ENCODE assay signal across 1 cellular context in the genomic region with DNA sequence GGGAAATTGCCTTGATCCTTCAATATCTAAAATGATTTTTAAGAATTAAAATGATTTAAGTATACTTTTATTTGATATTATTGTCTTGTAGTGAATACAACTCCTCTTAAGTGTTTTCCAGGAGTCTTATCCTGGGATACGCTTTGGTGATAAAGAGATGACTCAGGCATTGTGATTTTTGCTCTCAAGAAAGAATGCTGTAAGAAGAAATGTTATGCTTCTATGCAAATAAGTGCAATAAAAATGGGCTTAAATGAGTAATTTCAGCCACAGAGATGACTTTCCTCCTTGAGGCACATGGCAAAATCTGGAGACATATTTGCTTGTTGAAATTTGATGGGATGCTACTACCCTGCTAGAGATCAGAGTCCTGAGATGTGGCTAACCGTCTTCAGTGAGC.
TF ChIP-seq lines count a peak whose summit lies in the region.

No MANE protein-coding gene starts in this region.

TF ChIP-seq in HepG2, 621 proteins besides CTCF, POLR2A, EP300 and RAD21:
- TF ChIP-seq, protein P1, sequence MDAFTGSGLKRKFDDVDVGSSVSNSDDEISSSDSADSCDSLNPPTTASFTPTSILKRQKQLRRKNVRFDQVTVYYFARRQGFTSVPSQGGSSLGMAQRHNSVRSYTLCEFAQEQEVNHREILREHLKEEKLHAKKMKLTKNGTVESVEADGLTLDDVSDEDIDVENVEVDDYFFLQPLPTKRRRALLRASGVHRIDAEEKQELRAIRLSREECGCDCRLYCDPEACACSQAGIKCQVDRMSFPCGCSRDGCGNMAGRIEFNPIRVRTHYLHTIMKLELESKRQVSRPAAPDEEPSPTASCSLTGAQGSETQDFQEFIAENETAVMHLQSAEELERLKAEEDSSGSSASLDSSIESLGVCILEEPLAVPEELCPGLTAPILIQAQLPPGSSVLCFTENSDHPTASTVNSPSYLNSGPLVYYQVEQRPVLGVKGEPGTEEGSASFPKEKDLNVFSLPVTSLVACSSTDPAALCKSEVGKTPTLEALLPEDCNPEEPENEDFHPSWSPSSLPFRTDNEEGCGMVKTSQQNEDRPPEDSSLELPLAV (CRISPR knock-in tag; conservative IDR thresholded peaks at IDR 0.05; ENCODE audit: low read depth) = no peak
- TF ChIP-seq, protein P2, sequence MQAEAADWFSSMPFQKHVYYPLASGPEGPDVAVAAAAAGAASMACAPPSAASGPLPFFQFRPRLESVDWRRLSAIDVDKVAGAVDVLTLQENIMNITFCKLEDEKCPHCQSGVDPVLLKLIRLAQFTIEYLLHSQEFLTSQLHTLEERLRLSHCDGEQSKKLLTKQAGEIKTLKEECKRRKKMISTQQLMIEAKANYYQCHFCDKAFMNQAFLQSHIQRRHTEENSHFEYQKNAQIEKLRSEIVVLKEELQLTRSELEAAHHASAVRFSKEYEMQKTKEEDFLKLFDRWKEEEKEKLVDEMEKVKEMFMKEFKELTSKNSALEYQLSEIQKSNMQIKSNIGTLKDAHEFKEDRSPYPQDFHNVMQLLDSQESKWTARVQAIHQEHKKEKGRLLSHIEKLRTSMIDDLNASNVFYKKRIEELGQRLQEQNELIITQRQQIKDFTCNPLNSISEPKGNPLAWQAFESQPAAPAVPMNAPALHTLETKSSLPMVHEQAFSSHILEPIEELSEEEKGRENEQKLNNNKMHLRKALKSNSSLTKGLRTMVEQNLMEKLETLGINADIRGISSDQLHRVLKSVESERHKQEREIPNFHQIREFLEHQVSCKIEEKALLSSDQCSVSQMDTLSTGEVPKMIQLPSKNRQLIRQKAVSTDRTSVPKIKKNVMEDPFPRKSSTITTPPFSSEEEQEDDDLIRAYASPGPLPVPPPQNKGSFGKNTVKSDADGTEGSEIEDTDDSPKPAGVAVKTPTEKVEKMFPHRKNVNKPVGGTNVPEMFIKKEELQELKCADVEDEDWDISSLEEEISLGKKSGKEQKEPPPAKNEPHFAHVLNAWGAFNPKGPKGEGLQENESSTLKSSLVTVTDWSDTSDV (CRISPR knock-in tag; IDR thresholded peaks at IDR 0.05) = no peak
- TF ChIP-seq KDM1A (CRISPR knock-in tag; IDR thresholded peaks at IDR 0.05) (no peak), FOXK1 (CRISPR knock-in tag; IDR thresholded peaks at IDR 0.05; ENCODE audit: borderline replicate concordance, low read depth) (no peak), ZNF644 (CRISPR knock-in tag; IDR thresholded peaks at IDR 0.05; ENCODE audit: low read depth) (no peak), ZBTB8A (CRISPR knock-in tag; IDR thresholded peaks at IDR 0.05; ENCODE audit: borderline replicate concordance, low read depth) (no peak), EED (CRISPR knock-in tag; IDR thresholded peaks at IDR 0.05) (no peak), ZNF891 (CRISPR knock-in tag; IDR thresholded peaks at IDR 0.05) (no peak), TEAD3 (CRISPR knock-in tag; optimal IDR thresholded peaks at IDR 0.05; ENCODE audit: borderline replicate concordance) (no peak)
- TF ChIP-seq, protein P3, sequence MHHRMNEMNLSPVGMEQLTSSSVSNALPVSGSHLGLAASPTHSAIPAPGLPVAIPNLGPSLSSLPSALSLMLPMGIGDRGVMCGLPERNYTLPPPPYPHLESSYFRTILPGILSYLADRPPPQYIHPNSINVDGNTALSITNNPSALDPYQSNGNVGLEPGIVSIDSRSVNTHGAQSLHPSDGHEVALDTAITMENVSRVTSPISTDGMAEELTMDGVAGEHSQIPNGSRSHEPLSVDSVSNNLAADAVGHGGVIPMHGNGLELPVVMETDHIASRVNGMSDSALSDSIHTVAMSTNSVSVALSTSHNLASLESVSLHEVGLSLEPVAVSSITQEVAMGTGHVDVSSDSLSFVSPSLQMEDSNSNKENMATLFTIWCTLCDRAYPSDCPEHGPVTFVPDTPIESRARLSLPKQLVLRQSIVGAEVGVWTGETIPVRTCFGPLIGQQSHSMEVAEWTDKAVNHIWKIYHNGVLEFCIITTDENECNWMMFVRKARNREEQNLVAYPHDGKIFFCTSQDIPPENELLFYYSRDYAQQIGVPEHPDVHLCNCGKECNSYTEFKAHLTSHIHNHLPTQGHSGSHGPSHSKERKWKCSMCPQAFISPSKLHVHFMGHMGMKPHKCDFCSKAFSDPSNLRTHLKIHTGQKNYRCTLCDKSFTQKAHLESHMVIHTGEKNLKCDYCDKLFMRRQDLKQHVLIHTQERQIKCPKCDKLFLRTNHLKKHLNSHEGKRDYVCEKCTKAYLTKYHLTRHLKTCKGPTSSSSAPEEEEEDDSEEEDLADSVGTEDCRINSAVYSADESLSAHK (CRISPR knock-in tag; IDR thresholded peaks at IDR 0.05; ENCODE audit: borderline replicate concordance) = no peak
- TF ChIP-seq, protein P4, sequence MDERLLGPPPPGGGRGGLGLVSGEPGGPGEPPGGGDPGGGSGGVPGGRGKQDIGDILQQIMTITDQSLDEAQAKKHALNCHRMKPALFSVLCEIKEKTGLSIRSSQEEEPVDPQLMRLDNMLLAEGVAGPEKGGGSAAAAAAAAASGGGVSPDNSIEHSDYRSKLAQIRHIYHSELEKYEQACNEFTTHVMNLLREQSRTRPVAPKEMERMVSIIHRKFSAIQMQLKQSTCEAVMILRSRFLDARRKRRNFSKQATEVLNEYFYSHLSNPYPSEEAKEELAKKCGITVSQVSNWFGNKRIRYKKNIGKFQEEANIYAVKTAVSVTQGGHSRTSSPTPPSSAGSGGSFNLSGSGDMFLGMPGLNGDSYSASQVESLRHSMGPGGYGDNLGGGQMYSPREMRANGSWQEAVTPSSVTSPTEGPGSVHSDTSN (CRISPR knock-in tag; IDR thresholded peaks at IDR 0.05) = no peak
TF ChIP-seq in HepG2: peak in this region for 0.
